ENCODE assay signal across 21 cellular contexts in genomic region chr1:198007687-198008627, GRCh38.
A peak's percentile ranks its signal among the peaks of the same experiment; 100 is the strongest.
DNase-seq lines count a peak whose midpoint lies in the region; FAIRE-seq and TF ChIP-seq lines count a peak whose summit lies in the region.
"Had no signal": no experiment of that assay in that cellular context is flagged by ENCODE, and none has a peak within 500 bp of the region (broad histone marks: within the 10 kb centered on the region; RNA-seq: fewer than 3 reads in every experiment).

No MANE protein-coding gene starts in this region.

- no peak overlapping the region for H2AFZ ChIP-seq in astrocyte (ENCODE audit: low read depth, low read length)

- H3K9me3 ChIP-seq in astrocyte (ENCODE audit: insufficient read depth, low read depth, low read length), result no peaks in the 10 kb centered on the region

- no peak overlapping the region for H3K4me3 ChIP-seq in astrocyte (ENCODE audit: insufficient read depth, low read depth, low read length)
- H3K4me3 ChIP-seq: A549; BLaER1 treated with 17β-estradiol and CSF1 and Interleukin-3, amounts not matched to agents 10 nM and 100 nM; Peyer's patch had no signal

- no peak overlapping the region for H3K4me2 ChIP-seq in astrocyte (ENCODE audit: low read length)
- H3K4me2 ChIP-seq: A549; BLaER1 treated with 17β-estradiol and CSF1 and Interleukin-3, amounts not matched to agents 10 nM and 100 nM had no signal

- H3K4me1 ChIP-seq in astrocyte (ENCODE audit: insufficient read depth, low read length), result no peaks in the 10 kb centered on the region
- H3K4me1 ChIP-seq: BLaER1 treated with 17β-estradiol and CSF1 and Interleukin-3, amounts not matched to agents 10 nM and 100 nM; Peyer's patch had no signal

- DNase-seq in AG20443 (ENCODE audit: low spot score) (peak; percentile 17), M059J (ENCODE audit: low read depth) (peak; percentile 58), astrocyte (ENCODE audit: low read depth) (peak; percentile 32), renal cortical epithelial cell (ENCODE audit: low read depth) (peak; percentile 29), NCI-H748 (lab: John Stamatoyannopoulos, UW; ENCODE audit: unreplicated experiment) (no peak), activated gamma-delta T cell (lab: John Stamatoyannopoulos, UW) (no peak)
- DNase-seq in activated CD4-positive, CD25-positive, alpha-beta regulatory T cell treated with anti-CD3 and anti-CD28 coated beads, Interleukin-2, amount 50 U/mL, for 72 hours, result no peak
- DNase-seq: CD8-positive, alpha-beta T cell; H7; Kasumi-1; MM.1S; NCI-H1092; NCI-H1436 treated with DMSO at 0.1 percent for 48 hours; NCI-H2029; NCI-H345; NCI-H526; Peyer's patch had no signal

- peaks cover 12% of the 10 kb centered on the region for H3K9me3 Mint-ChIP-seq in astrocyte (ENCODE audit: unreplicated experiment)

- no peak overlapping the region for H3K9ac ChIP-seq in astrocyte (ENCODE audit: low read length)
- H3K9ac ChIP-seq: BLaER1 treated with 17β-estradiol and CSF1 and Interleukin-3, amounts not matched to agents 10 nM and 100 nM had no signal

- H3K36me3 ChIP-seq in astrocyte (ENCODE audit: insufficient read depth, low read length), result no peaks in the 10 kb centered on the region
- H3K36me3 ChIP-seq: BLaER1 treated with 17β-estradiol and CSF1 and Interleukin-3, amounts not matched to agents 10 nM and 100 nM; Peyer's patch had no signal

- H3K27me3 Mint-ChIP-seq in astrocyte (ENCODE audit: low read depth, unreplicated experiment), result no peaks in the 10 kb centered on the region

- no peak overlapping the region for H3K27ac Mint-ChIP-seq in astrocyte (ENCODE audit: unreplicated experiment)
- H3K27ac Mint-ChIP-seq: CD8-positive, alpha-beta T cell had no signal

- H3K27ac ChIP-seq in astrocyte (ENCODE audit: low read depth, low read length), result no peak overlapping the region
- H3K27ac ChIP-seq: A549; BLaER1 treated with 17β-estradiol and CSF1 and Interleukin-3, amounts not matched to agents 10 nM and 100 nM; HL-60; Peyer's patch had no signal

- H3K4me1 Mint-ChIP-seq in astrocyte (ENCODE audit: low read depth, unreplicated experiment), result no peaks in the 10 kb centered on the region

- H4K20me1 ChIP-seq in astrocyte (ENCODE audit: insufficient read depth, low read length), result no peaks in the 10 kb centered on the region
- H4K20me1 ChIP-seq: BLaER1 treated with 17β-estradiol and CSF1 and Interleukin-3, amounts not matched to agents 10 nM and 100 nM had no signal

- H3K4me3 Mint-ChIP-seq in astrocyte (ENCODE audit: unreplicated experiment), result no peak overlapping the region
- H3K4me3 Mint-ChIP-seq: CD8-positive, alpha-beta T cell had no signal

- no peaks in the 10 kb centered on the region for H3K36me3 Mint-ChIP-seq in astrocyte (ENCODE audit: low read depth, unreplicated experiment)

- no peaks in the 10 kb centered on the region for H3K27me3 ChIP-seq in astrocyte (ENCODE audit: insufficient read depth, low read length)
- H3K27me3 ChIP-seq: BLaER1 treated with 17β-estradiol and CSF1 and Interleukin-3, amounts not matched to agents 10 nM and 100 nM; Peyer's patch had no signal

- no peaks in the 10 kb centered on the region for H3K79me2 ChIP-seq in astrocyte (ENCODE audit: insufficient read depth, low read length)

- no peak for TF ChIP-seq CTCF in astrocyte (IDR thresholded peaks at IDR 0.05; ENCODE audit: insufficient read depth, low read depth, low read length)

- FAIRE-seq in astrocyte (lab: Jason Lieb, UNC), result no peak
- FAIRE-seq: A549, HTR-8/SVneo had no signal

Comparison
In these comparisons a context has a peak if more than half of its experiments do, and no peak if none do; other contexts are left out.
1. DNase-seq: peak in AG20443 (single experiment), M059J (single experiment), astrocyte (single experiment) and renal cortical epithelial cell (single experiment); none in NCI-H748 (single experiment), activated gamma-delta T cell (single experiment) and activated CD4-positive, CD25-positive, alpha-beta regulatory T cell treated with anti-CD3 and anti-CD28 coated beads, Interleukin-2, amount 50 U/mL, for 72 hours (single experiment).